16 cellular contexts compared by ENCODE assay signal in the genomic region with DNA sequence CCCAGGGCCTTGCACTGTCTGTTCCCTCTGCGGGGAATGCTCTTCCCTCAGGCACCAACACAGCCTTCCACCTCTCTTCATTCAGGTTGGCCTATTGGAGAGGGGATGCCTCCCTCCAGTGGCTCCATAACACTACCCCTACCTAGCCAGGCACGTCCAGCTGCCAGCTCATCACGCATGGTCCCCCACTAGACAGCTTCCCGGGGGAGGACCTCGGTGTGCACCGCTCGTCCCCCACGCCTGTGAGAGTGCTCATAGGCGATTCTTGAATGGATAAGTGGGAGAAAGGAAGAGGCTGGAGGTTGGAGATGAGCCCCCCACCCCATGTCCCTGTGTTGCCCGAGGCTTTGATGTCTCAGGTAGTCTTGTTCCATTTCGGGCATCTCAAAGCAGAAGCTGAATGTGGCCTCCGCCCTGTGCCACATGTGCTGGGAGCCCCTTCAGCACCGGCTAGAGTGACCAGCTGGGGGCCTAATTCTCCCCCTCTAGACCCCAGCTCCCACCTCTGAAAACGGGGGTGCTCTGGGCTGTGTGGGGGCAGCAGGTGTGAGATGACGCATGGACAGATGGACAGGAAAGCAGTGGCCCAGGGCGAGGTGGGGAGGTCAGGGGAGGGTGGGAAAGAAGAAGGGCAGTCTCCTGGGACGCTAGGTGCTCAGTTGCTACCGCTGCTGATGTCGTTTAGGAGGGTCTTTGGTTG.
DNase-seq lines count a peak whose midpoint lies in the region; ATAC-seq, FAIRE-seq and TF ChIP-seq lines count a peak whose summit lies in the region.
"Had no signal": no experiment of that assay in that cellular context is flagged by ENCODE, and none has a peak within 500 bp of the region (broad histone marks: within the 10 kb centered on the region; RNA-seq: fewer than 3 reads in every experiment).

No MANE protein-coding gene starts in this region.

- H3K9me3 ChIP-seq in BLaER1 (no peaks in the 10 kb centered on the region), IMR-90 (ENCODE audit: control insufficient read depth, insufficient read depth, low read length) (peaks cover 3% of the 10 kb centered on the region; the same call in 1 of the 2 replicates), kidney (ENCODE audit: control insufficient read depth in 1 of 2, low read length in 2 of 2) (no peaks in the 10 kb centered on the region)

- H3K79me1 ChIP-seq in IMR-90 (ENCODE audit: low read depth in 1 of 2, low read length in 2 of 2): no peaks in the 10 kb centered on the region

- intact Hi-C loops in IMR-90 (cut with micrococcal nuclease) (no loop called here), kidney (cut with DNase I) (no loop called here), posterior vena cava (cut with DNase I) (no loop called here), dorsolateral prefrontal cortex (cut with DNase I) (no loop called here)

- no peak for TF ChIP-seq RAD21 in IMR-90 (IDR thresholded peaks at IDR 0.05; ENCODE audit: low read length)

- DNase-seq in IMR-90: no peak
- peak; percentile 52 for DNase-seq in kidney
- DNase-seq in posterior vena cava (ENCODE audit: low spot score): peak; percentile 71
- DNase-seq in dorsolateral prefrontal cortex: no peak
- no peak for DNase-seq in NCI-H187 (lab: John Stamatoyannopoulos, UW)
- DNase-seq: CD8-positive, alpha-beta T cell; COR-L47; DND-41; GDM1; H9 had no signal

- H3K27me3 ChIP-seq in BLaER1: 0 out of 2 replicates have a peak, but pooled peaks cover 2% of the 10 kb centered on the region
- H3K27me3 ChIP-seq in IMR-90 (ENCODE audit: control insufficient read depth, insufficient read depth, low read length): peaks cover 6% of the 10 kb centered on the region; the same call in 1 of the 2 replicates
- peaks cover 0 to 2% (median 0%) of the 10 kb centered on the region in 45 donors for H3K27me3 ChIP-seq in dorsolateral prefrontal cortex

- no peak overlapping the region for H2AK5ac ChIP-seq in IMR-90 (ENCODE audit: low read depth, low read length)

- H3K4me1 ChIP-seq in BLaER1: peaks cover 66% of the 10 kb centered on the region
- H3K4me1 ChIP-seq in IMR-90 (ENCODE audit: control insufficient read depth, insufficient read depth, low read length): no peaks in the 10 kb centered on the region
- H3K4me1 ChIP-seq in kidney (ENCODE audit: control insufficient read depth in 1 of 2, insufficient read depth in 1 of 2, low read depth in 1 of 2, low read length in 2 of 2): no peaks in the 10 kb centered on the region

- TF ChIP-seq CTCF in IMR-90 (conservative IDR thresholded peaks at IDR 0.05; ENCODE audit: low read depth, low read length): no peak
- TF ChIP-seq CTCF in kidney (IDR thresholded peaks at IDR 0.05; ENCODE audit: borderline replicate concordance, extremely low read depth, insufficient read depth): no peak
- no peak for TF ChIP-seq CTCF in dorsolateral prefrontal cortex (IDR thresholded peaks at IDR 0.05 in 54 of 56, conservative IDR thresholded peaks at IDR 0.05 in 2 of 56; ENCODE audit: low read depth in 1 of 56, partially characterized antibody in 56 of 56)

- no peaks in the 10 kb centered on the region for H3K9me1 ChIP-seq in IMR-90 (ENCODE audit: insufficient read depth, low read length)

- peak overlapping the region; percentile 32 for H2AFZ ChIP-seq in IMR-90 (replicated peaks; ENCODE audit: low read length, poor library complexity)

- no peak overlapping the region for H3K14ac ChIP-seq in IMR-90 (replicated peaks; ENCODE audit: low read depth, low read length)

- H3K4me2 ChIP-seq in BLaER1 (peak overlapping the region; percentile 97), IMR-90 (ENCODE audit: low read depth, low read length) (no peak overlapping the region)

- H2BK5ac ChIP-seq in IMR-90 (ENCODE audit: low read depth, low read length, poor library complexity, severe bottlenecking): no peak overlapping the region

- POLR2A ChIA-PET in IMR-90 (lab: Charles Lee; ENCODE audit: unreplicated experiment): no interaction called here

- no peak overlapping the region for H4K5ac ChIP-seq in IMR-90 (ENCODE audit: low read depth, low read length)

- H2BK20ac ChIP-seq in IMR-90 (ENCODE audit: low read depth, low read length): no peak overlapping the region

- H3K27ac ChIP-seq in BLaER1 (no peak overlapping the region), IMR-90 (ENCODE audit: insufficient read depth, low read length) (no peak overlapping the region), kidney (ENCODE audit: low read depth in 2 of 2, low read length in 2 of 2) (no peak overlapping the region), dorsolateral prefrontal cortex (no peak overlapping the region)
- H3K27ac ChIP-seq: C4-2B had no signal

- no peak overlapping the region for H3K4ac ChIP-seq in IMR-90 (ENCODE audit: low read depth, low read length)

- peak overlapping the region; percentile 42 for H2AK9ac ChIP-seq in IMR-90 (replicated peaks; ENCODE audit: low read depth, low read length, poor library complexity)

- dilution Hi-C loops in IMR-90 (cut with HindIII; ENCODE audit: low sequenced_read_pairs, unreplicated experiment): no loop called here

- H2BK120ac ChIP-seq in IMR-90 (ENCODE audit: low read depth, low read length): no peak overlapping the region

- ATAC-seq in IMR-90 (ENCODE audit: low read depth): no peak
- no peak for ATAC-seq in esophagus mucosa
- ATAC-seq: CD8-positive, alpha-beta T cell had no signal

- H3K9ac ChIP-seq in BLaER1 (no peak overlapping the region), IMR-90 (ENCODE audit: low read depth, low read length) (no peak overlapping the region), kidney (ENCODE audit: low read length in 2 of 2) (no peak overlapping the region)

- no peak overlapping the region for H2BK15ac ChIP-seq in IMR-90 (ENCODE audit: low read depth, low read length)

- no peak for FAIRE-seq in kidney (lab: Jason Lieb, UNC)
- FAIRE-seq: A204.1, D721Med, GM12892 had no signal

- no peak overlapping the region for H3K4me3 ChIP-seq in BLaER1
- no peak overlapping the region for H3K4me3 ChIP-seq in IMR-90 (ENCODE audit: insufficient read depth, low read depth, low read length)
- no peak overlapping the region for H3K4me3 ChIP-seq in kidney (ENCODE audit: low read length in 2 of 2)
- no peak overlapping the region for H3K4me3 ChIP-seq in dorsolateral prefrontal cortex

- H4K8ac ChIP-seq in IMR-90 (ENCODE audit: low read depth in 2 of 2, low read length in 2 of 2): no peak overlapping the region

- H4K20me1 ChIP-seq in BLaER1 (peaks cover 25% of the 10 kb centered on the region), IMR-90 (ENCODE audit: insufficient read depth, low read length) (no peaks in the 10 kb centered on the region)

- H3K36me3 ChIP-seq in BLaER1 (no peaks in the 10 kb centered on the region), IMR-90 (ENCODE audit: control insufficient read depth, insufficient read depth, low read length) (no peaks in the 10 kb centered on the region), kidney (ENCODE audit: control insufficient read depth in 1 of 2, insufficient read depth in 2 of 2, low read length in 2 of 2) (no peaks in the 10 kb centered on the region)

- no peak overlapping the region for H3K56ac ChIP-seq in IMR-90 (ENCODE audit: extremely low read depth, insufficient read depth, low read length)

- in situ Hi-C loops in IMR-90 (cut with MboI; ENCODE audit: low sequenced_read_pairs): no loop called here

- BruUV-seq in IMR-90 (replicated peaks; lab: Mats Ljungman, UMichigan): no TSS peak

- H3K18ac ChIP-seq in IMR-90 (ENCODE audit: low read depth, low read length): no peak overlapping the region

- CTCF ChIA-PET in IMR-90 (lab: Yijun Ruan, JAX): no interaction called here

- no peak for TF ChIP-seq POLR2A in IMR-90 (IDR thresholded peaks at IDR 0.05; ENCODE audit: low read depth, low read length)

- H4K91ac ChIP-seq in IMR-90 (ENCODE audit: insufficient read depth, low read depth, low read length): no peak overlapping the region

- WGBS in IMR-90 (ENCODE audit: extremely low coverage in 2 of 2, insufficient read length in 1 of 2), 2 experiments: 100% methylated on average over 1 of the region's 19 CpGs; no CpG with 5 or more reads in 1 of the 2 experiments

- H3K23ac ChIP-seq in IMR-90 (ENCODE audit: low read depth, low read length): no peak overlapping the region

TF ChIP-seq in IMR-90, 13 proteins besides CTCF, POLR2A, EP300 and RAD21:
- TF ChIP-seq, protein P1, sequence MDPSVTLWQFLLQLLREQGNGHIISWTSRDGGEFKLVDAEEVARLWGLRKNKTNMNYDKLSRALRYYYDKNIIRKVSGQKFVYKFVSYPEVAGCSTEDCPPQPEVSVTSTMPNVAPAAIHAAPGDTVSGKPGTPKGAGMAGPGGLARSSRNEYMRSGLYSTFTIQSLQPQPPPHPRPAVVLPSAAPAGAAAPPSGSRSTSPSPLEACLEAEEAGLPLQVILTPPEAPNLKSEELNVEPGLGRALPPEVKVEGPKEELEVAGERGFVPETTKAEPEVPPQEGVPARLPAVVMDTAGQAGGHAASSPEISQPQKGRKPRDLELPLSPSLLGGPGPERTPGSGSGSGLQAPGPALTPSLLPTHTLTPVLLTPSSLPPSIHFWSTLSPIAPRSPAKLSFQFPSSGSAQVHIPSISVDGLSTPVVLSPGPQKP (IDR thresholded peaks at IDR 0.05; ENCODE audit: borderline replicate concordance, low read depth, low read length): no peak
- no peak for TF ChIP-seq MAZ (IDR thresholded peaks at IDR 0.05; ENCODE audit: borderline replicate concordance, low read depth, low read length)
- no peak for TF ChIP-seq RCOR1 (IDR thresholded peaks at IDR 0.05; ENCODE audit: insufficient replicate concordance, low read length)
- TF ChIP-seq, protein P2, sequence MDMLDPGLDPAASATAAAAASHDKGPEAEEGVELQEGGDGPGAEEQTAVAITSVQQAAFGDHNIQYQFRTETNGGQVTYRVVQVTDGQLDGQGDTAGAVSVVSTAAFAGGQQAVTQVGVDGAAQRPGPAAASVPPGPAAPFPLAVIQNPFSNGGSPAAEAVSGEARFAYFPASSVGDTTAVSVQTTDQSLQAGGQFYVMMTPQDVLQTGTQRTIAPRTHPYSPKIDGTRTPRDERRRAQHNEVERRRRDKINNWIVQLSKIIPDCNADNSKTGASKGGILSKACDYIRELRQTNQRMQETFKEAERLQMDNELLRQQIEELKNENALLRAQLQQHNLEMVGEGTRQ (IDR thresholded peaks at IDR 0.05; ENCODE audit: low read depth, low read length): no peak
- no peak for TF ChIP-seq SMC3 (IDR thresholded peaks at IDR 0.05; ENCODE audit: low read depth, low read length)
- no peak for TF ChIP-seq NFE2L2 (IDR thresholded peaks at IDR 0.05; ENCODE audit: low read depth, low read length)

Comparison
In these comparisons a context has a peak if more than half of its experiments do, and no peak if none do; other contexts are left out.
1. DNase-seq: peak in kidney (single experiment) and posterior vena cava (single experiment); none in IMR-90 (single experiment), dorsolateral prefrontal cortex (0 of 10) and NCI-H187 (0 of 2).